ENCODE assay signal across 11 cellular contexts in the genomic region with DNA sequence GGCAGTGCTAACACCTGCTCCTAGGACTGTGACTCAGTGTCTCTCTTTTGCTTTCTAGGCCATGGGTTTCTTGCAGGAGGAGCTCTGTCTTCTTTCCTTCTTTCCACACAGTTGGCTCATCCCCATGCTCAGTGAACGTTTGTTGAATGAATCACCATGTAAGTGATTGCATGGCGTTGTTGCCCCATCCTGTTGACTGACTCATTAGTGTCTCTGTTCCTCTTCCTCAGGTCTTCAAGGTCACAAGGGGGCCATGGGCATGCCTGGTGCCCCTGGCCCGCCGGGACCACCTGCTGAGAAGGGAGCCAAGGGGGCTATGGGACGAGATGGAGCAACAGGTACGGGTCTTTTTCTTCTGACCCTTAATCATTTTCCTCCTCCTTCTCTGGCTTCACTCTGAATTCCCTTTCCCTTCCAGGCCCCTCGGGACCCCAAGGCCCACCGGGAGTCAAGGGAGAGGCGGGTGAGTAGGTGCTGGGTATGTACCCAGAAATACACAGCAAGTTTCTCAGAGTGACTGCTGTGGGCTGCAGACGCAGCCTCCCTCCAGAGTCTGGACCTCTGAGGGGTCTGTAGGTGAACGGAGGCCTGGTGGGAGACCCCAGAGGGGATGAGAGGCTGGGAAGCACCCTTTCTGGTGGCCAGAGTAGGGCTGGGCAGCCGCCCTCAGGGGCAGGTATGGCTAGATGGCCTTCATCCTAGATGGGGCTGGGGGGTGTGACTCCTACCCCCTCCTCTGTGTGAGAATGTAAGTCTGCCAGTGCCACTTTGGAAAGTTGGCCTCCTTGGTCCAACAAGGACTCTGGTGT. TPM values are rescaled to one million over a fixed set of nuclear protein-coding genes. Genes with fewer than 3 reads are reported as not detected.
DNase-seq lines count a peak whose midpoint lies in the region; TF ChIP-seq lines count a peak whose summit lies in the region.
"Had no signal": no experiment of that assay in that cellular context is flagged by ENCODE, and none has a peak within 500 bp of the region (broad histone marks: within the 10 kb centered on the region; RNA-seq: fewer than 3 reads in every experiment).

No MANE protein-coding gene starts in this region.

- in situ Hi-C loops in mammary epithelial cell (cut with MboI; ENCODE audit: low sequenced_read_pairs in 2 of 2), result no loop called here

- H3K27ac ChIP-seq in mammary epithelial cell (ENCODE audit: insufficient read depth, low read depth, low read length), result peak overlapping the region; percentile 67

- intact Hi-C loops in mammary epithelial cell (cut with micrococcal nuclease), result loop anchor here (1.0 to 2.0 kb wide), 2 partner anchors 30 to 60 kb away; no protein-coding TSS in a partner anchor

- no peaks in the 10 kb centered on the region for H3K79me2 ChIP-seq in mammary epithelial cell (ENCODE audit: insufficient read depth, low read length)

- no peak for TF ChIP-seq CTCF in mammary epithelial cell (conservative IDR thresholded peaks at IDR 0.05 in 1 of 2, IDR thresholded peaks at IDR 0.05 in 1 of 2; ENCODE audit: extremely low read depth in 1 of 2, insufficient read depth in 1 of 2, low read depth in 1 of 2, low read length in 2 of 2)

- CTCF ChIA-PET in mammary epithelial cell (lab: Charles Lee; ENCODE audit: low non-redundant PET), result no interaction called here

- H4K20me1 ChIP-seq in mammary epithelial cell (ENCODE audit: insufficient read depth, low read length), result no peaks in the 10 kb centered on the region

- dilution Hi-C loops in mammary epithelial cell (cut with HindIII; ENCODE audit: low sequenced_read_pairs), result no loop called here

- 58% methylated on average over 12 of the region's 12 CpGs for WGBS in mammary epithelial cell (ENCODE audit: low coverage, missing lambda C conversion rate)

- peaks cover 41% of the 10 kb centered on the region for H3K4me1 ChIP-seq in mammary epithelial cell (ENCODE audit: insufficient read depth, low read length)

- no peak overlapping the region for H3K4me3 ChIP-seq in mammary epithelial cell (replicated peaks in 1 of 3; ENCODE audit: insufficient read depth in 1 of 3, low read depth in 2 of 3, low read length in 3 of 3)
- H3K4me3 ChIP-seq: heart left ventricle had no signal

- no peak overlapping the region for H3K9ac ChIP-seq in mammary epithelial cell (ENCODE audit: insufficient read depth, low read length)

- peak; percentile 79 for DNase-seq in AG08395 (ENCODE audit: low spot score)
- DNase-seq in HS-5 (ENCODE audit: low read depth), result peak; percentile 81
- DNase-seq in mammary epithelial cell, result peak; percentile 90
- DNase-seq in kidney tubule cell (ENCODE audit: low spot score), result peak; percentile 91
- no peak for DNase-seq in retina
- no peak for DNase-seq in stimulated activated CD4-positive, alpha-beta T cell treated with anti-CD3 and anti-CD28 coated beads, Interleukin-4, amount 100 ng/mL, for 24 hours
- no peak for DNase-seq in NCI-H146 treated with DMSO at 0.1 percent for 48 hours (lab: John Stamatoyannopoulos, UW; ENCODE audit: unreplicated experiment)
- no peak for DNase-seq in NCI-H2081 treated with DMSO at 0.1 percent for 48 hours (lab: John Stamatoyannopoulos, UW)
- DNase-seq: CD4-positive, alpha-beta memory T cell had no signal

- H3K27me3 ChIP-seq in mammary epithelial cell (ENCODE audit: insufficient read depth, low read length), result no peaks in the 10 kb centered on the region

- peak overlapping the region; percentile 27 for H3K4me2 ChIP-seq in mammary epithelial cell (ENCODE audit: insufficient read depth, low read depth, low read length)

- H3K9me3 ChIP-seq in mammary epithelial cell (replicated peaks; ENCODE audit: insufficient read depth, low read length), result peaks cover 6% of the 10 kb centered on the region

- no peaks in the 10 kb centered on the region for H3K36me3 ChIP-seq in mammary epithelial cell (ENCODE audit: insufficient read depth, low read length)
- H3K36me3 ChIP-seq: heart left ventricle had no signal

- H2AFZ ChIP-seq in mammary epithelial cell (ENCODE audit: low read depth, low read length), result peak overlapping the region; percentile 27

- BruUV-seq in mammary epithelial cell (replicated peaks; lab: Mats Ljungman, UMichigan), result no TSS peak

RNA-seq across cellular contexts. Expression of a gene that starts 32.3 kb away (rescaled TPM):
- total RNA-seq in mammary epithelial cell, result not detected
- polyA plus RNA-seq in mammary epithelial cell, result 0.07 TPM
- polyA minus RNA-seq in mammary epithelial cell, result not detected
- total RNA-seq: myocyte had no signal
- polyA plus RNA-seq: CD4-positive, alpha-beta memory T cell had no signal

Comparison
In these comparisons a context has a peak if more than half of its experiments do, and no peak if none do; other contexts are left out.
1. DNase-seq: peak in AG08395 (single experiment), HS-5 (single experiment), mammary epithelial cell (single experiment) and kidney tubule cell (single experiment); none in retina (single experiment), stimulated activated CD4-positive, alpha-beta T cell treated with anti-CD3 and anti-CD28 coated beads, Interleukin-4, amount 100 ng/mL, for 24 hours (single experiment), NCI-H146 treated with DMSO at 0.1 percent for 48 hours (single experiment) and NCI-H2081 treated with DMSO at 0.1 percent for 48 hours (single experiment).